ENCODE assay signal across 11 cellular contexts in the genomic region with DNA sequence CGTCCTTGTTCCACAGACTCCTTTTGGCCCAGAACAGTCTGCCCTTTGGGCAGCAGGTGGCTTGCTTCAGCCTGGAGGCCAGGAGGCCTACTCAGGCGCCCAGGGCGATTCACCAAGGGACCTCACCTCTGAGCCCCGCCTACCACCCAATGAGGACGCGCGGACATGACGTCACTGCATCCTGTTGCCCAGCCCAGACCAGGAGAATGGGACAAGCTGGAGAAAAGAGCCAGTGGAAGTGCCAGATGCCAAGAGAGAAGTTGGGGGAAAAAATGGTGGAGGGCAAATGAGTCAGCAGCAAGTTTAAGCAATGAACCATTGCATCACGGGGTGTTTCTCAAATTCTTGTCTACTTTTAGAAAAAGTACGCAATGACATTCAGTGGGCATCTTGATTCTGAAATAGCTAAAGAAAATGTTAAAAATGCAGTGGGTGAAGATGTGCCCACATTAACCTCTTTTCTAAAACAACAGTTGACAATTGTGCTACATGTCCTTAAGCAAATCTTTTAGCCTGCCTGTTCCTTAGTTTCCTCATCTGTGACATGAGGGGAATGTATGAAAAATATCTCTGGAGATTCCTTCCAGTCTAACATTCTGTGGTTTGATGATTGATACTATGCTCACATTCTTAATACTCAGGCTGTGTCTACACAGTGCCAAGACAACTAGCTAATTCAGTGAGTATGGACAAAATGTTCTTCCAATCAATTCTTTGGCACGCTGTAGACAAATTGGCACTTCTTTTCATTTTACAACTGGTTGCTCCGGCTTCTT. TPM values are rescaled to one million over a fixed set of nuclear protein-coding genes. Genes with fewer than 3 reads are reported as not detected.
A peak's percentile ranks its signal among the peaks of the same experiment; 100 is the strongest.
DNase-seq lines count a peak whose midpoint lies in the region; ATAC-seq and TF ChIP-seq lines count a peak whose summit lies in the region.
"Had no signal": no experiment of that assay in that cellular context is flagged by ENCODE, and none has a peak within 500 bp of the region (broad histone marks: within the 10 kb centered on the region; RNA-seq: fewer than 3 reads in every experiment).

No MANE protein-coding gene starts in this region.

- H3K9me3 Mint-ChIP-seq in activated T-cell treated with anti-CD3 and anti-CD28 coated beads, Interleukin-2, amount 50 U/mL, for 4 hours, result no peaks in the 10 kb centered on the region
- H3K9me3 Mint-ChIP-seq: CD8-positive, alpha-beta T cell had no signal

- no peak overlapping the region for H3K4me3 ChIP-seq in BJ (ENCODE audit: low read depth, low read length)
- H3K4me3 ChIP-seq in choroid plexus epithelial cell (ENCODE audit: low read depth, low read length), result no peak overlapping the region
- H3K4me3 ChIP-seq in lung, result no peak overlapping the region
- H3K4me3 ChIP-seq: pancreas had no signal

- H3K4me1 ChIP-seq in lung (ENCODE audit: control insufficient read depth in 2 of 2, insufficient read depth in 2 of 2, low read length in 2 of 2), result peaks cover 0 to 4% of the 10 kb centered on the region in 2 donors
- H3K4me1 ChIP-seq: pancreas had no signal

- peak; percentile 60 for ATAC-seq in lung (ENCODE audit: insufficient read depth, low FRiP score)
- ATAC-seq in activated T-cell treated with anti-CD3 and anti-CD28 coated beads, Interleukin-2, amount 50 U/mL, for 4 hours, result no peak
- ATAC-seq: CD8-positive, alpha-beta T cell had no signal

- peak overlapping the region in 1 of 2 donors; percentile 2 for H3K27ac ChIP-seq in lung (ENCODE audit: low read depth in 1 of 2, low read length in 1 of 2)
- H3K27ac ChIP-seq: pancreas had no signal

- DNase-seq in BJ (ENCODE audit: low read depth), result peak; percentile 34
- peak; percentile 96 for DNase-seq in MV-4-11 (lab: John Stamatoyannopoulos, UW)
- DNase-seq in choroid plexus epithelial cell (ENCODE audit: low read depth), result peak; percentile 52
- peak; percentile 42 for DNase-seq in lung (ENCODE audit: low spot score)
- DNase-seq in NCI-H1105 treated with DMSO at 0.1 percent for 48 hours (lab: John Stamatoyannopoulos, UW), result no peak
- no peak for DNase-seq in stimulated activated CD4-positive, alpha-beta T cell treated with anti-CD3 and anti-CD28 coated beads, Interleukin-1b, Interleukin-23, amount 100 ng/mL, for 48 hours
- no peak for DNase-seq in activated T-cell treated with anti-CD3 and anti-CD28 coated beads, Interleukin-2, amount 50 U/mL, for 4 hours
- no peak for DNase-seq in HT-29 (ENCODE audit: low spot score)
- DNase-seq: CD8-positive, alpha-beta T cell; pancreas; T-helper 1 cell had no signal

- H3K36me3 ChIP-seq in BJ (ENCODE audit: control insufficient read depth, insufficient read depth, low read length) (no peaks in the 10 kb centered on the region), lung (ENCODE audit: control insufficient read depth in 2 of 2, insufficient read depth in 2 of 2, low read length in 2 of 2) (no peaks in the 10 kb centered on the region)
- H3K36me3 ChIP-seq: pancreas had no signal

- H3K27me3 ChIP-seq in BJ (ENCODE audit: control insufficient read depth, insufficient read depth, low read length) (no peaks in the 10 kb centered on the region; the same call in 1 of the 2 replicates), lung (ENCODE audit: control insufficient read depth, insufficient read depth) (no peaks in the 10 kb centered on the region)
- H3K27me3 ChIP-seq: pancreas had no signal

- peaks cover 0 to 3% of the 10 kb centered on the region in 2 donors for H3K9me3 ChIP-seq in lung (ENCODE audit: control insufficient read depth in 2 of 2, insufficient read depth in 1 of 2, low read length in 1 of 2)
- H3K9me3 ChIP-seq: pancreas had no signal

- POLR2A ChIA-PET in BJ (lab: Charles Lee), result no interaction called here

- H3K36me3 Mint-ChIP-seq in activated T-cell treated with anti-CD3 and anti-CD28 coated beads, Interleukin-2, amount 50 U/mL, for 4 hours (ENCODE audit: insufficient read depth), result no peaks in the 10 kb centered on the region
- H3K36me3 Mint-ChIP-seq: CD8-positive, alpha-beta T cell had no signal

- TF ChIP-seq CTCF in BJ (IDR thresholded peaks at IDR 0.05; ENCODE audit: insufficient read depth, low read depth, low read length) (no peak), choroid plexus epithelial cell (conservative IDR thresholded peaks at IDR 0.05; ENCODE audit: low read depth, low read length) (no peak), lung (IDR thresholded peaks at IDR 0.05; ENCODE audit: control extremely low read depth, extremely low read depth) (no peak)

- CTCF ChIA-PET in BJ (lab: Yijun Ruan, JAX), result interaction anchor here (1.0 to 3.6 kb wide), 6 partner anchors 8 to 509 kb away, joined by 3 to 14 read pairs (median 5); no protein-coding TSS in a partner anchor

- WGBS in lung, 2 donors, result 68 to 73% methylated on average over 12 of the region's 12 CpGs

- no peaks in the 10 kb centered on the region for H3K4me1 Mint-ChIP-seq in activated T-cell treated with anti-CD3 and anti-CD28 coated beads, Interleukin-2, amount 50 U/mL, for 4 hours (ENCODE audit: low read depth)

- H3K27me3 Mint-ChIP-seq in activated T-cell treated with anti-CD3 and anti-CD28 coated beads, Interleukin-2, amount 50 U/mL, for 4 hours (ENCODE audit: low read depth), result peaks cover 16% of the 10 kb centered on the region

- H3K4me3 Mint-ChIP-seq in activated T-cell treated with anti-CD3 and anti-CD28 coated beads, Interleukin-2, amount 50 U/mL, for 4 hours, result no peak overlapping the region
- H3K4me3 Mint-ChIP-seq: CD8-positive, alpha-beta T cell had no signal

RNA-seq across cellular contexts. Expression of gene LEP, which starts 23.9 kb away (rescaled TPM):
- polyA plus RNA-seq in BJ (2011; rRNA removed), result 0.05 TPM in 2 replicates
- polyA minus RNA-seq in BJ (2011; rRNA and poly(A)+ RNA removed), result not detected in 2 replicates
- total RNA-seq in lung, result 1 to 10 TPM in 1 of 2 donors, not detected in 1; 1.3 TPM
- polyA plus RNA-seq in lung, result under 1 TPM in 1 of 2 donors, not detected in 1; 0.37 TPM
- total RNA-seq in activated T-cell treated with anti-CD3 and anti-CD28 coated beads, Interleukin-2, amount 50 U/mL, for 4 hours, result not detected
- total RNA-seq in HT-29 (2014; rRNA removed; shearing (Covaris generic)), result not detected in 2 replicates
- total RNA-seq: CD8-positive, alpha-beta T cell had no signal

Comparison
In these comparisons a context has a peak if more than half of its experiments do, and no peak if none do; other contexts are left out.
1. DNase-seq: peak in BJ (single experiment), MV-4-11 (single experiment), choroid plexus epithelial cell (single experiment) and lung (single experiment); none in NCI-H1105 treated with DMSO at 0.1 percent for 48 hours (single experiment), stimulated activated CD4-positive, alpha-beta T cell treated with anti-CD3 and anti-CD28 coated beads, Interleukin-1b, Interleukin-23, amount 100 ng/mL, for 48 hours (single experiment), activated T-cell treated with anti-CD3 and anti-CD28 coated beads, Interleukin-2, amount 50 U/mL, for 4 hours (single experiment) and HT-29 (single experiment).